9 cellular contexts compared by ENCODE assay signal in the genomic region with DNA sequence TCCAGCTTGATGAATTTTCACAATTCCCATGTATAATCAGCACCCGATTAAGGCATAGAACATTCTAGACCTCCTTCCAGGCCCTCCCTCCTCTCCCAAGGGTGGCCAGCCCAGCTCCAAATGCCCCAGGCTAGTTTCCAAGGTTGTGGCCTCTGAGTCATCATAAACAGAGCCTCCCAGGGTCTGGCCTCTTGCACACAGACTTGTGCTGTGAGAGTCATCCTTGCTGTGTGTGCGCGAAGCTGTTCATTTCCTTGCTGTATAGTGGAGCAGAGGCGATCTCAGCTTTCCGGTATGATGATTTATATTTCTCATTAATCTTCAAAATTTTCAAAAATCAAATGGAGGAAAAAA. TPM values are rescaled to one million over a fixed set of nuclear protein-coding genes. Genes with fewer than 3 reads are reported as not detected.
A peak's percentile ranks its signal among the peaks of the same experiment; 100 is the strongest.
DNase-seq lines count a peak whose midpoint lies in the region; ATAC-seq and TF ChIP-seq lines count a peak whose summit lies in the region.
"Had no signal": no experiment of that assay in that cellular context is flagged by ENCODE, and none has a peak within 500 bp of the region (broad histone marks: within the 10 kb centered on the region; RNA-seq: fewer than 3 reads in every experiment).

No MANE protein-coding gene starts in this region.

- in situ Hi-C loops in SK-MEL-5 (cut with HindIII; ENCODE audit: low pct_unique_long_range_greater_than_20kb, low sequenced_read_pairs): no loop called here

- peak overlapping the region; percentile 91 to 92 for H3K27ac ChIP-seq in ovary

- no peak for TF ChIP-seq POLR2A in ovary (IDR thresholded peaks at IDR 0.05)

- H3K4me1 ChIP-seq in ovary (ENCODE audit: insufficient read depth): peaks cover 20% of the 10 kb centered on the region

- H3K4me1 Mint-ChIP-seq in Calu3 (ENCODE audit: low read depth, unreplicated experiment): peaks cover 29% of the 10 kb centered on the region

- no peak for TF ChIP-seq EP300 in ovary (IDR thresholded peaks at IDR 0.05)

- peak overlapping the region; percentile 9 for H3K4me3 Mint-ChIP-seq in Calu3 (ENCODE audit: low read depth, unreplicated experiment)

- no peaks in the 10 kb centered on the region for H3K36me3 ChIP-seq in ovary

- H3K27me3 Mint-ChIP-seq in Calu3 (ENCODE audit: unreplicated experiment): peaks cover 41% of the 10 kb centered on the region

- DNase-seq in Calu3 (peak; percentile 81), SK-MEL-5 (ENCODE audit: low read depth, low spot score) (peak; percentile 72), fibroblast of villous mesenchyme (ENCODE audit: low read depth) (peak; percentile 99), ovary (peak; percentile 88 to 94 (median 89)), OCI-M2 (lab: John Stamatoyannopoulos, UW; ENCODE audit: unreplicated experiment) (no peak)
- no peak for DNase-seq in activated CD8-positive, alpha-beta memory T cell treated with anti-CD3 and anti-CD28 coated beads, Interleukin-2, amount 50 U/mL, for 48 hours
- DNase-seq: NCI-H1417 treated with DMSO at 0.1 percent for 48 hours had no signal

- intact Hi-C loops in Calu3 (cut with micrococcal nuclease; ENCODE audit: unreplicated experiment) (no loop called here), ovary (cut with DNase I) (no loop called here)

- no peaks in the 10 kb centered on the region for H3K9me3 ChIP-seq in ovary

- CTCF ChIA-PET in Calu3 (lab: Charles Lee): interaction anchor here (0.6 to 2.2 kb wide), 6 partner anchors 9 to 194 kb away, joined by 3 to 18 read pairs (median 5); no protein-coding TSS in a partner anchor

- no peaks in the 10 kb centered on the region for H3K27me3 ChIP-seq in ovary

- H3K9me3 Mint-ChIP-seq in Calu3 (ENCODE audit: low read depth, unreplicated experiment): no peaks in the 10 kb centered on the region

- BruUV-seq in Calu3 (replicated peaks; lab: Mats Ljungman, UMichigan): no TSS peak

- ATAC-seq in GM21381 (IDR thresholded peaks at IDR 0.05; ENCODE audit: unreplicated experiment) (no peak), GM21737 (IDR thresholded peaks at IDR 0.05; ENCODE audit: unreplicated experiment) (no peak)

- peak overlapping the region; percentile 30 for H3K4me3 ChIP-seq in fibroblast of villous mesenchyme (ENCODE audit: low read depth, low read length)
- H3K4me3 ChIP-seq in ovary: peak overlapping the region; percentile 7

- TF ChIP-seq CTCF in Calu3 (IDR thresholded peaks at IDR 0.05; ENCODE audit: unreplicated experiment) (no peak), fibroblast of villous mesenchyme (IDR thresholded peaks at IDR 0.05; ENCODE audit: insufficient read depth, low read depth, low read length) (no peak), ovary (IDR thresholded peaks at IDR 0.05) (no peak)

- peaks cover 7% of the 10 kb centered on the region for H3K36me3 Mint-ChIP-seq in Calu3 (ENCODE audit: insufficient read depth, unreplicated experiment)

- WGBS in ovary, 3 donors: 2 to 4% (median 2%) methylated on average over 5 of the region's 5 CpGs

- H3K27ac Mint-ChIP-seq in Calu3 (ENCODE audit: unreplicated experiment): no peak overlapping the region

RNA-seq across cellular contexts. Expression of a gene that starts 20.5 kb away (rescaled TPM):
- total RNA-seq in Calu3 (2022): 0.57 and 1.2 TPM in 2 replicates
- 2.6 and 4.0 TPM in 2 replicates for total RNA-seq in SK-MEL-5 (2014; rRNA removed; shearing (Covaris generic))
- polyA plus RNA-seq in SK-MEL-5 (2015; cell fraction: cytosol; rRNA removed): 2.3 and 3.6 TPM in 2 replicates
- polyA plus RNA-seq in SK-MEL-5 (2015; cell fraction: nucleus; rRNA removed): 0.43 and 0.87 TPM in 2 replicates
- total RNA-seq in fibroblast of villous mesenchyme: not detected in 2 replicates
- under 1 TPM in 4 of 7 donors, not detected in 3; 0.11 to 0.62 (median 0.47) TPM for total RNA-seq in ovary
- under 1 TPM; 0.22 to 0.23 TPM for polyA plus RNA-seq in ovary

Comparison
In these comparisons a context has a peak if more than half of its experiments do, and no peak if none do; other contexts are left out.
1. DNase-seq: peak in Calu3 (single experiment), SK-MEL-5 (single experiment), fibroblast of villous mesenchyme (single experiment) and ovary (5 of 5); none in activated CD8-positive, alpha-beta memory T cell treated with anti-CD3 and anti-CD28 coated beads, Interleukin-2, amount 50 U/mL, for 48 hours (single experiment) and OCI-M2 (single experiment).